30 cellular contexts compared by ENCODE assay signal in genomic region chr17:81640011-81640410, GRCh38. TPM values are rescaled to one million over a fixed set of nuclear protein-coding genes. Genes with fewer than 3 reads are reported as not detected.
"Had no signal": no experiment of that assay in that cellular context is flagged by ENCODE, and none has a peak within 500 bp of the region (broad histone marks: within the 10 kb centered on the region; RNA-seq: fewer than 3 reads in every experiment).

No MANE protein-coding gene starts in this region.

- H3K36me3 ChIP-seq: heart right ventricle, left lung, lower lobe of right lung, pancreas, prostate gland, sigmoid colon, spleen, suprapubic skin, thoracic aorta, upper lobe of right lung had no signal

- H3K27me3 ChIP-seq: heart right ventricle, hepatocyte, left lung, pancreas, sigmoid colon, spleen, suprapubic skin, tibial artery, upper lobe of right lung had no signal

- H3K4me2 ChIP-seq: hepatocyte had no signal

- H3K27ac ChIP-seq: heart right ventricle, hepatocyte, left lung, lower lobe of right lung, pancreas, prostate gland, sigmoid colon, spleen, suprapubic skin, thoracic aorta, tibial artery, upper lobe of right lung had no signal

- H3K27ac Mint-ChIP-seq: nephron progenitor cell; stimulated activated effector memory CD8-positive, alpha-beta T cell treated with anti-CD3 and anti-CD28 coated beads, Interleukin-12 subunit alpha, Interleukin-12 subunit beta, amount 100 ng/mL, for 72 hours; stimulated activated naive CD8-positive, alpha-beta T cell treated with anti-CD3 and anti-CD28 coated beads, Interleukin-15, Interleukin-2, amounts not matched to agents 100 ng/mL and 50 ng/mL, for 24 hours had no signal

- FAIRE-seq: pancreas, small intestine, urothelium cell line had no signal

- H3K9me3 Mint-ChIP-seq: naive thymus-derived CD8-positive, alpha-beta T cell; nephron progenitor cell; stimulated activated effector memory CD8-positive, alpha-beta T cell treated with anti-CD3 and anti-CD28 coated beads, Interleukin-12 subunit alpha, Interleukin-12 subunit beta, amount 100 ng/mL, for 72 hours; stimulated activated naive CD8-positive, alpha-beta T cell treated with anti-CD3 and anti-CD28 coated beads, Interleukin-15, Interleukin-2, amounts not matched to agents 100 ng/mL and 50 ng/mL, for 24 hours had no signal

- ATAC-seq: heart right ventricle; left cardiac atrium; left lung; lower lobe of right lung; naive thymus-derived CD8-positive, alpha-beta T cell; pancreas; right cardiac atrium; stimulated activated effector memory CD8-positive, alpha-beta T cell treated with anti-CD3 and anti-CD28 coated beads, Interleukin-12 subunit alpha, Interleukin-12 subunit beta, amount 100 ng/mL, for 72 hours; upper lobe of right lung had no signal

- H3K9me3 ChIP-seq: heart right ventricle, left lung, lower lobe of right lung, pancreas, prostate gland, sigmoid colon, spleen, suprapubic skin, thoracic aorta, tibial artery, upper lobe of right lung had no signal

- H3K27me3 Mint-ChIP-seq: naive thymus-derived CD8-positive, alpha-beta T cell; stimulated activated naive CD8-positive, alpha-beta T cell treated with anti-CD3 and anti-CD28 coated beads, Interleukin-15, Interleukin-2, amounts not matched to agents 100 ng/mL and 50 ng/mL, for 24 hours had no signal

- H3K4me3 ChIP-seq: heart right ventricle, hepatocyte, left lung, lower lobe of right lung, pancreas, prostate gland, sigmoid colon, spleen, suprapubic skin, thoracic aorta, tibial artery, upper lobe of right lung had no signal

- H3K4me3 Mint-ChIP-seq: nephron progenitor cell; stimulated activated effector memory CD8-positive, alpha-beta T cell treated with anti-CD3 and anti-CD28 coated beads, Interleukin-12 subunit alpha, Interleukin-12 subunit beta, amount 100 ng/mL, for 72 hours; stimulated activated naive CD8-positive, alpha-beta T cell treated with anti-CD3 and anti-CD28 coated beads, Interleukin-15, Interleukin-2, amounts not matched to agents 100 ng/mL and 50 ng/mL, for 24 hours had no signal

- DNase-seq: heart right ventricle; islet precursor cell; kidney glomerular epithelial cell; left cardiac atrium; lower lobe of right lung; mammary epithelial cell; mesenchymal stem cell; naive thymus-derived CD8-positive, alpha-beta T cell; nephron progenitor cell; nucleus accumbens; retina; sigmoid colon; spleen; stimulated activated CD4-positive, alpha-beta T cell treated with anti-CD3 and anti-CD28 coated beads, Interleukin-4, amount 100 ng/mL, for 24 hours; stimulated activated naive CD4-positive, alpha-beta T cell; tibial artery; trophoblast cell; upper lobe of right lung had no signal

- H3K36me3 Mint-ChIP-seq: naive thymus-derived CD8-positive, alpha-beta T cell had no signal

- H2AFZ ChIP-seq: hepatocyte had no signal

RNA-seq across cellular contexts. Expression of gene PDE6G, which starts 16.3 kb away (rescaled TPM):
- total RNA-seq: osteoblast, prostate gland, thoracic aorta had no signal
- polyA plus RNA-seq: mammary epithelial cell, right cardiac atrium had no signal
